Comparison of ENCODE assay signal across 8 cellular contexts in genomic region chr2:171086352-171087290, GRCh38.
DNase-seq lines count a peak whose midpoint lies in the region; ATAC-seq and TF ChIP-seq lines count a peak whose summit lies in the region.

No MANE protein-coding gene starts in this region.

- no peak for ATAC-seq in GM21447 (IDR thresholded peaks at IDR 0.05; ENCODE audit: unreplicated experiment)

- H3K27me3 ChIP-seq in BE2C (no peaks in the 10 kb centered on the region), SJSA1 (replicated peaks) (no peaks in the 10 kb centered on the region)

- peak; percentile 11 for DNase-seq in BE2C
- peak; percentile 51 for DNase-seq in HCEC 1CT
- DNase-seq in SJSA1 (ENCODE audit: low read depth in 1 of 2, low spot score in 2 of 2), result peak; percentile 55 to 64
- DNase-seq in amniotic epithelial cell (ENCODE audit: low read depth), result peak; percentile 69
- peak; percentile 57 for DNase-seq in iPS DF 19.7 (ENCODE audit: low read depth, low spot score)
- DNase-seq in stimulated activated CD4-positive, alpha-beta T cell treated with anti-CD3 and anti-CD28 coated beads, Interleukin-15, amount 100 ng/mL, for 24 hours, result peak; percentile 64
- DNase-seq in COR-L47 (lab: John Stamatoyannopoulos, UW), result no peak

- no peak overlapping the region for H3K4me3 ChIP-seq in BE2C (ENCODE audit: low read depth, low read length)
- H3K4me3 ChIP-seq in SJSA1, result no peak overlapping the region

- H3K27ac ChIP-seq in SJSA1, result no peak overlapping the region

- peak; percentile 67 for TF ChIP-seq CTCF in BE2C (IDR thresholded peaks at IDR 0.05; ENCODE audit: low read depth, low read length)

- H3K36me3 ChIP-seq in BE2C (no peaks in the 10 kb centered on the region), SJSA1 (peaks cover 14% of the 10 kb centered on the region)

- H3K4me1 ChIP-seq in BE2C, result peaks cover 3% of the 10 kb centered on the region
- H3K4me1 ChIP-seq in SJSA1 (replicated peaks), result peaks cover 7% of the 10 kb centered on the region; the same call in 1 of the 2 replicates

- H3K9me3 ChIP-seq in BE2C (no peaks in the 10 kb centered on the region), SJSA1 (replicated peaks) (no peaks in the 10 kb centered on the region)
